ENCODE assay signal across 23 cellular contexts in genomic region chr22:17140022-17140421, GRCh38. TPM values are rescaled to one million over a fixed set of nuclear protein-coding genes. Genes with fewer than 3 reads are reported as not detected.
DNase-seq lines count a peak whose midpoint lies in the region; ATAC-seq and TF ChIP-seq lines count a peak whose summit lies in the region.
"Had no signal": no experiment of that assay in that cellular context is flagged by ENCODE, and none has a peak within 500 bp of the region (broad histone marks: within the 10 kb centered on the region; RNA-seq: fewer than 3 reads in every experiment).

No MANE protein-coding gene starts in this region.

- no peaks in the 10 kb centered on the region for H3K9me3 ChIP-seq in cardiac muscle cell (ENCODE audit: low read depth)
- H3K9me3 ChIP-seq in right atrium auricular region, result no peaks in the 10 kb centered on the region
- no peaks in the 10 kb centered on the region for H3K9me3 ChIP-seq in gastrocnemius medialis
- H3K9me3 ChIP-seq: MG63 had no signal

- peaks cover 24% of the 10 kb centered on the region for H3K4me1 Mint-ChIP-seq in endothelial cell (ENCODE audit: unreplicated experiment)

- ATAC-seq in gastrocnemius medialis, result peak; percentile 83 to 86
- no peak for ATAC-seq in GM18907 (IDR thresholded peaks at IDR 0.05; ENCODE audit: unreplicated experiment)
- no peak for ATAC-seq in GM19452 (IDR thresholded peaks at IDR 0.05; ENCODE audit: unreplicated experiment)
- ATAC-seq: GM12878 had no signal

- in situ Hi-C loops in gastrocnemius medialis (cut with MboI; ENCODE audit: low sequenced_read_pairs in 4 of 4), result no loop called here

- TF ChIP-seq CTCF in endothelial cell (IDR thresholded peaks at IDR 0.05; ENCODE audit: unreplicated experiment) (no peak), cardiac muscle cell (IDR thresholded peaks at IDR 0.05; ENCODE audit: low read depth, low read length) (no peak), right atrium auricular region (IDR thresholded peaks at IDR 0.05) (no peak), gastrocnemius medialis (IDR thresholded peaks at IDR 0.05 in 4 of 5, conservative IDR thresholded peaks at IDR 0.05 in 1 of 5) (no peak)

- peak overlapping the region; percentile 46 for H3K27ac Mint-ChIP-seq in endothelial cell (ENCODE audit: unreplicated experiment)

- H3K27me3 ChIP-seq in cardiac muscle cell (no peaks in the 10 kb centered on the region), right atrium auricular region (no peaks in the 10 kb centered on the region), gastrocnemius medialis (no peaks in the 10 kb centered on the region)
- H3K27me3 ChIP-seq: MG63 had no signal

- peak overlapping the region; percentile 72 for H3K27ac ChIP-seq in cardiac muscle cell
- peak overlapping the region; percentile 55 to 65 for H3K27ac ChIP-seq in right atrium auricular region
- peak overlapping the region; percentile 58 to 84 (median 79) for H3K27ac ChIP-seq in gastrocnemius medialis
- H3K27ac ChIP-seq: GM23248 had no signal

- H3K4me1 ChIP-seq in cardiac muscle cell (ENCODE audit: low read depth) (peaks cover 4% of the 10 kb centered on the region), right atrium auricular region (peaks cover 0 to 23% of the 10 kb centered on the region in 2 donors), gastrocnemius medialis (peaks cover 32 to 35% of the 10 kb centered on the region in 2 donors)

- intact Hi-C loops in gastrocnemius medialis (cut with DNase I; ENCODE audit: low total_unique reads), result no loop called here

- H3K36me3 ChIP-seq in cardiac muscle cell (peaks cover 17% of the 10 kb centered on the region), right atrium auricular region (peaks cover 45% of the 10 kb centered on the region), gastrocnemius medialis (peaks cover 0 to 56% of the 10 kb centered on the region in 2 donors)

- H3K9me3 Mint-ChIP-seq in endothelial cell (ENCODE audit: unreplicated experiment), result no peaks in the 10 kb centered on the region
- H3K9me3 Mint-ChIP-seq: CD4-positive, alpha-beta memory T cell had no signal

- H3K27me3 Mint-ChIP-seq in endothelial cell (ENCODE audit: unreplicated experiment), result peaks cover under 1% of the 10 kb centered on the region
- H3K27me3 Mint-ChIP-seq: CD4-positive, alpha-beta memory T cell had no signal

- no peak for TF ChIP-seq POLR2A in gastrocnemius medialis (IDR thresholded peaks at IDR 0.05)

- no peak overlapping the region for H3K4me3 Mint-ChIP-seq in endothelial cell (ENCODE audit: unreplicated experiment)
- H3K4me3 Mint-ChIP-seq: CD4-positive, alpha-beta memory T cell had no signal

- peaks cover 43% of the 10 kb centered on the region for H3K36me3 Mint-ChIP-seq in endothelial cell (ENCODE audit: low read depth, unreplicated experiment)

- DNase-seq in endothelial cell (ENCODE audit: low spot score), result no peak
- DNase-seq in cardiac muscle cell (ENCODE audit: low read depth in 1 of 2, low spot score in 1 of 2), result peak in 1 of 2 donors; percentile 45
- DNase-seq in right atrium auricular region (ENCODE audit: low spot score), result no peak
- DNase-seq in gastrocnemius medialis, result peak; percentile 50 to 70
- DNase-seq in NCI-H1436 treated with DMSO at 0.1 percent for 48 hours (lab: John Stamatoyannopoulos, UW), result no peak
- DNase-seq: C1 segment of cervical spinal cord; CD4-positive, alpha-beta memory T cell; COR-L47; DMS53; GDM1; GM23248; H7; KBM-7; MG63; NCI-H1105 treated with DMSO at 0.1 percent for 48 hours; NCI-H2029; NCI-H446 treated with DMSO at 0.1 percent for 48 hours; NCI-H526 treated with DMSO at 0.1 percent for 48 hours; RPMI8226; SHP77 treated with DMSO at 0.1 percent for 48 hours had no signal

- H3K4me3 ChIP-seq in cardiac muscle cell (no peak overlapping the region), right atrium auricular region (no peak overlapping the region), gastrocnemius medialis (no peak overlapping the region)
- H3K4me3 ChIP-seq: GM12878, GM23248, MG63 had no signal

RNA-seq across cellular contexts. Expression of gene TMEM121B, which starts 18.9 kb away (rescaled TPM):
- 62.2 TPM for total RNA-seq in endothelial cell (ENCODE audit: unreplicated experiment)
- 6.7 and 10.2 TPM in 2 replicates for total RNA-seq in cardiac muscle cell
- 4.5 and 7.9 TPM in 2 replicates for polyA plus RNA-seq in cardiac muscle cell
- total RNA-seq in right atrium auricular region, result 1 to 10 TPM in 1 of 2 donors, under 1 TPM in 1; 0.55 to 1.1 TPM
- total RNA-seq in gastrocnemius medialis, result under 1 TPM; 0.17 to 0.29 (median 0.24) TPM
- polyA plus RNA-seq: CD4-positive, alpha-beta memory T cell; GM23248 had no signal

RNA-seq across cellular contexts. Expression of gene HDHD5, which starts 19.1 kb away (rescaled TPM):
- total RNA-seq in endothelial cell (ENCODE audit: unreplicated experiment), result 60.5 TPM
- 121 and 131 TPM in 2 replicates for total RNA-seq in cardiac muscle cell
- polyA plus RNA-seq in cardiac muscle cell, result 164 and 182 TPM in 2 replicates
- 10 to 100 TPM; 33.1 to 39.7 TPM for total RNA-seq in right atrium auricular region
- total RNA-seq in gastrocnemius medialis, result 10 to 100 TPM; 32.0 to 38.5 (median 35.1) TPM

RNA-seq across cellular contexts. Expression of gene IL17RA, which starts 55.2 kb away (rescaled TPM):
- total RNA-seq in endothelial cell (ENCODE audit: unreplicated experiment) (63.7 TPM), cardiac muscle cell (4.7 and 6.5 TPM in 2 replicates), right atrium auricular region (10 to 100 TPM in 1 of 2 donors, 1 to 10 TPM in 1; 7.9 to 12.2 TPM), gastrocnemius medialis (1 to 10 TPM; 1.4 to 3.9 (median 3.6) TPM)
- polyA plus RNA-seq in cardiac muscle cell, result 3.3 and 5.7 TPM in 2 replicates

Comparison
In these comparisons a context has a peak if more than half of its experiments do, and no peak if none do; other contexts are left out.
1. DNase-seq: peak in gastrocnemius medialis (2 of 2); none in endothelial cell (single experiment), right atrium auricular region (single experiment) and NCI-H1436 treated with DMSO at 0.1 percent for 48 hours (single experiment).
2. ATAC-seq: peak in gastrocnemius medialis (2 of 2); none in GM18907 (single experiment) and GM19452 (single experiment).
3. Peak in every context shown above with its lines, with median percentiles within 50 percentile points of each other: H3K27ac ChIP-seq.